Comparison of ENCODE assay signal across 8 cellular contexts in the genomic region with DNA sequence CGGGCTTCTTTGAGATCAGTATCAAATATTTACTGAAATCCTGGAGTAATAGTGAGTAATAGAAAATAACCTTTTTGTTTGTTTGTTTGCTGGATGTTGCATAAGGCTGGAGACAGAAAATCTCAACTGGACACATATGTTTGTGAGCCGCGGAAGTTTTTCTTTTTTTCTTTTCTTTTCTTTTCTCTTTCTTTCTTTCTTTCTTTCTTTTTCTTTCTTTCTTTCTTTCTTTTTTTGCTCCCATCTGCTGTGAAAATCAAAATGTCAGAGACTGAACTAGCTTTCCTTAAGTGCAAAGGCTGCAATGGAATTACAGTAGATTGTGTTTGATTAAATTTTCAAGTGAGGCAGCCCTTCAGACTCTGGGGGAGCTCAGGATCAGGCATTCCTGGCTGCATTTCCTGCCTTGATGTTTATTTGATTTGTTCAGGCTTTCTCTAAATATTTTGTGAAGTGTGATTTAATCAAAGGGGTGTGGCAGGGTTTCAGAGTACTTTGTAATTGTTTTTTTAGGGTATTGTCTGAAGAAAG. TPM values are rescaled to one million over a fixed set of nuclear protein-coding genes. Genes with fewer than 3 reads are reported as not detected.
A peak's percentile ranks its signal among the peaks of the same experiment; 100 is the strongest.
DNase-seq lines count a peak whose midpoint lies in the region; ATAC-seq and TF ChIP-seq lines count a peak whose summit lies in the region.

No MANE protein-coding gene starts in this region.

- H3K27ac ChIP-seq in thoracic aorta = peak overlapping the region; percentile 40 to 77

- peaks cover 16 to 44% of the 10 kb centered on the region in 2 donors for H3K4me1 ChIP-seq in thoracic aorta (ENCODE audit: control insufficient read depth in 1 of 2, low read depth in 2 of 2)

- no peaks in the 10 kb centered on the region for H3K36me3 Mint-ChIP-seq in activated CD4-positive, alpha-beta T cell treated with anti-CD3 and anti-CD28 coated beads, Interleukin-2, amount 10 ng/mL, durations not matched to agents 7 days and 5 days (ENCODE audit: low read depth)
- H3K36me3 Mint-ChIP-seq in activated naive CD8-positive, alpha-beta T cell = no peaks in the 10 kb centered on the region

- H3K36me3 ChIP-seq in kidney epithelial cell (ENCODE audit: control insufficient read depth, insufficient read depth, low read length) (no peaks in the 10 kb centered on the region), thoracic aorta (no peaks in the 10 kb centered on the region)

- peaks cover 46% of the 10 kb centered on the region for H3K4me1 Mint-ChIP-seq in activated CD4-positive, alpha-beta T cell treated with anti-CD3 and anti-CD28 coated beads, Interleukin-2, amount 10 ng/mL, durations not matched to agents 7 days and 5 days
- peaks cover 12% of the 10 kb centered on the region for H3K4me1 Mint-ChIP-seq in activated naive CD8-positive, alpha-beta T cell (ENCODE audit: low read depth)

- H3K4me3 Mint-ChIP-seq in activated CD4-positive, alpha-beta T cell treated with anti-CD3 and anti-CD28 coated beads, Interleukin-2, amount 10 ng/mL, durations not matched to agents 7 days and 5 days = peak overlapping the region; percentile 87
- peak overlapping the region; percentile 92 for H3K4me3 Mint-ChIP-seq in activated naive CD8-positive, alpha-beta T cell

- ATAC-seq in thoracic aorta (ENCODE audit: insufficient number of reproducible peaks, low FRiP score, low read depth) (no peak), HG03196 (IDR thresholded peaks at IDR 0.05; ENCODE audit: unreplicated experiment) (no peak), esophagus mucosa (no peak)

- no peak for DNase-seq in activated CD4-positive, alpha-beta T cell treated with anti-CD3 and anti-CD28 coated beads, Interleukin-2, amount 10 ng/mL, durations not matched to agents 7 days and 5 days
- no peak for DNase-seq in activated CD4-positive, alpha-beta T cell treated with anti-CD3 and anti-CD28 coated beads for 48 hours
- DNase-seq in kidney epithelial cell (ENCODE audit: low read depth) = no peak
- DNase-seq in thoracic aorta (ENCODE audit: low spot score) = no peak
- no peak for DNase-seq in NCI-H1105 treated with DMSO at 0.1 percent for 48 hours (lab: John Stamatoyannopoulos, UW)

- no peaks in the 10 kb centered on the region for H3K9me3 ChIP-seq in thoracic aorta

- POLR2A ChIA-PET in activated CD4-positive, alpha-beta T cell treated with anti-CD3 and anti-CD28 coated beads, Interleukin-2, amount 10 ng/mL, durations not matched to agents 7 days and 5 days (lab: Charles Lee) = no interaction called here

- H3K27ac Mint-ChIP-seq in activated CD4-positive, alpha-beta T cell treated with anti-CD3 and anti-CD28 coated beads, Interleukin-2, amount 10 ng/mL, durations not matched to agents 7 days and 5 days = peak overlapping the region; percentile 85
- no peak overlapping the region for H3K27ac Mint-ChIP-seq in activated naive CD8-positive, alpha-beta T cell

- H3K9me3 Mint-ChIP-seq in activated CD4-positive, alpha-beta T cell treated with anti-CD3 and anti-CD28 coated beads, Interleukin-2, amount 10 ng/mL, durations not matched to agents 7 days and 5 days = no peaks in the 10 kb centered on the region
- H3K9me3 Mint-ChIP-seq in activated naive CD8-positive, alpha-beta T cell (ENCODE audit: low read depth) = no peaks in the 10 kb centered on the region

- H3K27me3 Mint-ChIP-seq in activated CD4-positive, alpha-beta T cell treated with anti-CD3 and anti-CD28 coated beads, Interleukin-2, amount 10 ng/mL, durations not matched to agents 7 days and 5 days = no peaks in the 10 kb centered on the region
- H3K27me3 Mint-ChIP-seq in activated naive CD8-positive, alpha-beta T cell = peaks cover 19% of the 10 kb centered on the region

- H3K27me3 ChIP-seq in kidney epithelial cell (ENCODE audit: control insufficient read depth, insufficient read depth, low read length) (no peaks in the 10 kb centered on the region), thoracic aorta (replicated peaks; ENCODE audit: insufficient read depth) (no peaks in the 10 kb centered on the region)

- TF ChIP-seq CTCF in kidney epithelial cell (IDR thresholded peaks at IDR 0.05; ENCODE audit: insufficient read depth, low read length, poor library complexity, severe bottlenecking) (no peak), thoracic aorta (IDR thresholded peaks at IDR 0.05) (no peak)

- CTCF ChIA-PET in activated CD4-positive, alpha-beta T cell treated with anti-CD3 and anti-CD28 coated beads, Interleukin-2, amount 10 ng/mL, durations not matched to agents 7 days and 5 days (lab: Charles Lee) = interaction anchor here (0.7 to 2.3 kb wide), 3 partner anchors 9 to 302 kb away, joined by 3 to 8 read pairs (median 8); no protein-coding TSS in a partner anchor

- H3K4me3 ChIP-seq in kidney epithelial cell (ENCODE audit: low read depth, low read length) (peak overlapping the region; percentile 67), thoracic aorta (peak overlapping the region; percentile 89)

RNA-seq across cellular contexts. Expression of a gene that starts 0.3 kb away (rescaled TPM):
- 10 to 100 TPM; 12.0 to 14.3 TPM for total RNA-seq in activated CD4-positive, alpha-beta T cell treated with anti-CD3 and anti-CD28 coated beads, Interleukin-2, amount 10 ng/mL, durations not matched to agents 7 days and 5 days
- 4.9 and 6.7 TPM in 2 replicates for total RNA-seq in kidney epithelial cell
- 100 to 1,000 TPM; 122 to 165 TPM for total RNA-seq in thoracic aorta
- total RNA-seq in esophagus mucosa = 10.2 TPM

Comparison
In these comparisons a context has a peak if more than half of its experiments do, and no peak if none do; other contexts are left out.
1. RNA of a gene that starts 0.3 kb away (total RNA-seq): 122 to 165 TPM in thoracic aorta; 12.0 to 14.3 TPM in activated CD4-positive, alpha-beta T cell treated with anti-CD3 and anti-CD28 coated beads, Interleukin-2, amount 10 ng/mL, durations not matched to agents 7 days and 5 days, 10.2 TPM in esophagus mucosa (single experiment) and 4.9 to 6.7 TPM in kidney epithelial cell; every median in the first group is over 4 times any median in the second.